12 cellular contexts compared by ENCODE assay signal in genomic region chr15:49044002-49044401, GRCh38. TPM values are rescaled to one million over a fixed set of nuclear protein-coding genes. Genes with fewer than 3 reads are reported as not detected.
DNase-seq lines count a peak whose midpoint lies in the region; ATAC-seq and TF ChIP-seq lines count a peak whose summit lies in the region.
"Had no signal": no experiment of that assay in that cellular context is flagged by ENCODE, and none has a peak within 500 bp of the region (broad histone marks: within the 10 kb centered on the region; RNA-seq: fewer than 3 reads in every experiment).

No MANE protein-coding gene starts in this region.

- CTCF ChIA-PET in mammary epithelial cell (lab: Charles Lee; ENCODE audit: low non-redundant PET): no interaction called here

- WGBS in mammary epithelial cell (ENCODE audit: low coverage, missing lambda C conversion rate): 41% methylated on average over 3 of the region's 3 CpGs

- peak overlapping the region; percentile 99 for H3K4me3 Mint-ChIP-seq in HFFc6
- peak overlapping the region; percentile 96 for H3K4me3 Mint-ChIP-seq in natural killer cell treated with Interleukin-12 subunit alpha and Interleukin-12 subunit beta and Interleukin-15 and Interleukin-18, amount 100 ng/mL, for 72 hours

- H3K27me3 Mint-ChIP-seq in HFFc6 (ENCODE audit: insufficient read depth): no peaks in the 10 kb centered on the region; the same call in none of the 2 replicates
- no peaks in the 10 kb centered on the region for H3K27me3 Mint-ChIP-seq in natural killer cell treated with Interleukin-12 subunit alpha and Interleukin-12 subunit beta and Interleukin-15 and Interleukin-18, amount 100 ng/mL, for 72 hours

- H3K27ac ChIP-seq in mammary epithelial cell (ENCODE audit: insufficient read depth, low read depth, low read length): no peak overlapping the region
- H3K27ac ChIP-seq: colonic mucosa had no signal

- in situ Hi-C loops in mammary epithelial cell (cut with MboI; ENCODE audit: low sequenced_read_pairs in 2 of 2): no loop called here

- TF ChIP-seq CTCF in AG10803 (conservative IDR thresholded peaks at IDR 0.05; ENCODE audit: low read length) (no peak), HFFc6 (IDR thresholded peaks at IDR 0.05) (no peak), mammary epithelial cell (conservative IDR thresholded peaks at IDR 0.05 in 1 of 2, IDR thresholded peaks at IDR 0.05 in 1 of 2; ENCODE audit: extremely low read depth in 1 of 2, insufficient read depth in 1 of 2, low read depth in 1 of 2, low read length in 2 of 2) (no peak)

- peaks cover 63% of the 10 kb centered on the region for H3K79me2 ChIP-seq in mammary epithelial cell (ENCODE audit: insufficient read depth, low read length)

- no TSS peak for BruUV-seq in mammary epithelial cell (replicated peaks; lab: Mats Ljungman, UMichigan)

- H3K9me3 Mint-ChIP-seq in HFFc6: no peaks in the 10 kb centered on the region
- no peaks in the 10 kb centered on the region for H3K9me3 Mint-ChIP-seq in natural killer cell treated with Interleukin-12 subunit alpha and Interleukin-12 subunit beta and Interleukin-15 and Interleukin-18, amount 100 ng/mL, for 72 hours

- peak overlapping the region; percentile 91 for H3K4me2 ChIP-seq in mammary epithelial cell (ENCODE audit: insufficient read depth, low read depth, low read length)

- H3K9me3 ChIP-seq in mammary epithelial cell (replicated peaks; ENCODE audit: insufficient read depth, low read length): no peaks in the 10 kb centered on the region
- H3K9me3 ChIP-seq: colonic mucosa had no signal

- dilution Hi-C loops in mammary epithelial cell (cut with HindIII; ENCODE audit: low sequenced_read_pairs): no loop called here

- no peak overlapping the region for H2AFZ ChIP-seq in mammary epithelial cell (ENCODE audit: low read depth, low read length)

- peaks cover 14% of the 10 kb centered on the region; the same call in 1 of the 2 replicates for H3K36me3 Mint-ChIP-seq in HFFc6 (ENCODE audit: low read depth)
- H3K36me3 Mint-ChIP-seq in natural killer cell treated with Interleukin-12 subunit alpha and Interleukin-12 subunit beta and Interleukin-15 and Interleukin-18, amount 100 ng/mL, for 72 hours: peaks cover 9% of the 10 kb centered on the region

- no peak for ATAC-seq in natural killer cell treated with Interleukin-12 subunit alpha and Interleukin-12 subunit beta and Interleukin-15 and Interleukin-18, amount 100 ng/mL, for 72 hours
- ATAC-seq in GM21737 (IDR thresholded peaks at IDR 0.05; ENCODE audit: unreplicated experiment): no peak
- ATAC-seq: activated CD8-positive, alpha-beta T cell treated with anti-CD3 and anti-CD28 coated beads, Interleukin-2, amount 10 ng/mL, durations not matched to agents 7 days and 5 days had no signal

- H3K27me3 ChIP-seq in mammary epithelial cell (ENCODE audit: insufficient read depth, low read length): no peaks in the 10 kb centered on the region
- H3K27me3 ChIP-seq: colonic mucosa had no signal

- H3K9ac ChIP-seq in mammary epithelial cell (ENCODE audit: insufficient read depth, low read length): no peak overlapping the region

- H3K36me3 ChIP-seq in mammary epithelial cell (ENCODE audit: insufficient read depth, low read length): no peaks in the 10 kb centered on the region
- H3K36me3 ChIP-seq: colonic mucosa had no signal

- H3K27ac Mint-ChIP-seq in HFFc6: peak overlapping the region; percentile 42
- H3K27ac Mint-ChIP-seq in natural killer cell treated with Interleukin-12 subunit alpha and Interleukin-12 subunit beta and Interleukin-15 and Interleukin-18, amount 100 ng/mL, for 72 hours: no peak overlapping the region
- H3K27ac Mint-ChIP-seq: activated CD8-positive, alpha-beta T cell treated with anti-CD3 and anti-CD28 coated beads, Interleukin-2, amount 10 ng/mL, durations not matched to agents 7 days and 5 days had no signal

- H3K4me1 Mint-ChIP-seq in HFFc6 (ENCODE audit: low read depth): peaks cover 42% of the 10 kb centered on the region
- peaks cover 26 to 36% of the 10 kb centered on the region in 2 donors for H3K4me1 Mint-ChIP-seq in natural killer cell treated with Interleukin-12 subunit alpha and Interleukin-12 subunit beta and Interleukin-15 and Interleukin-18, amount 100 ng/mL, for 72 hours (ENCODE audit: low read depth in 2 of 2)

- peak overlapping the region; percentile 87 for H3K4me3 ChIP-seq in AG10803 (ENCODE audit: low read length)
- H3K4me3 ChIP-seq in mammary epithelial cell (replicated peaks in 1 of 3; ENCODE audit: insufficient read depth in 1 of 3, low read depth in 2 of 3, low read length in 3 of 3): peak overlapping the region; percentile 12 to 82 (median 80)
- H3K4me3 ChIP-seq: colonic mucosa had no signal

- no peaks in the 10 kb centered on the region for H4K20me1 ChIP-seq in mammary epithelial cell (ENCODE audit: insufficient read depth, low read length)

- DNase-seq in AG10803 (ENCODE audit: low read depth) (no peak), HFFc6 (no peak), mammary epithelial cell (peak; percentile 8), GOT3 (lab: John Stamatoyannopoulos, UW) (no peak), SK-N-DZ (ENCODE audit: low spot score) (no peak)
- DNase-seq in natural killer cell treated with Interleukin-12 subunit alpha and Interleukin-12 subunit beta and Interleukin-15 and Interleukin-18, amount 100 ng/mL, for 72 hours (ENCODE audit: low spot score): no peak
- DNase-seq in activated naive CD4-positive, alpha-beta T cell treated with Interleukin-2 at 50 U/mL for 16 hours: no peak
- DNase-seq: activated CD8-positive, alpha-beta T cell treated with anti-CD3 and anti-CD28 coated beads, Interleukin-2, amount 10 ng/mL, durations not matched to agents 7 days and 5 days; colonic mucosa; DMS79; MV-4-11 had no signal

- peaks cover 2% of the 10 kb centered on the region for H3K4me1 ChIP-seq in mammary epithelial cell (ENCODE audit: insufficient read depth, low read length)
- H3K4me1 ChIP-seq: colonic mucosa had no signal

- intact Hi-C loops in mammary epithelial cell (cut with micrococcal nuclease): no loop called here

RNA-seq across cellular contexts. Expression of gene SECISBP2L, which starts 2.2 kb away (rescaled TPM):
- total RNA-seq in HFFc6 (2021; fragmentation: NEBNext Ultra II Directional; extraction: Animal tissue kit (Norgen Biotek cat#: 25700)): 10 to 100 TPM; 46.2 to 57.6 (median 54.7) TPM
- 10 to 100 TPM; 26.2 to 30.3 TPM for total RNA-seq in mammary epithelial cell
- 6.8 TPM for polyA plus RNA-seq in mammary epithelial cell
- polyA minus RNA-seq in mammary epithelial cell: 7.8 TPM
- 10 to 100 TPM; 33.9 to 39.2 TPM for total RNA-seq in natural killer cell treated with Interleukin-12 subunit alpha and Interleukin-12 subunit beta and Interleukin-15 and Interleukin-18, amount 100 ng/mL, for 72 hours
- polyA plus RNA-seq in SK-N-DZ (2014; cell fraction: cytosol; rRNA removed): 7.3 and 8.4 TPM in 2 replicates
- 7.3 and 8.0 TPM in 2 replicates for polyA plus RNA-seq in SK-N-DZ (2014; cell fraction: nucleus; rRNA removed)
